In the genomic region with DNA sequence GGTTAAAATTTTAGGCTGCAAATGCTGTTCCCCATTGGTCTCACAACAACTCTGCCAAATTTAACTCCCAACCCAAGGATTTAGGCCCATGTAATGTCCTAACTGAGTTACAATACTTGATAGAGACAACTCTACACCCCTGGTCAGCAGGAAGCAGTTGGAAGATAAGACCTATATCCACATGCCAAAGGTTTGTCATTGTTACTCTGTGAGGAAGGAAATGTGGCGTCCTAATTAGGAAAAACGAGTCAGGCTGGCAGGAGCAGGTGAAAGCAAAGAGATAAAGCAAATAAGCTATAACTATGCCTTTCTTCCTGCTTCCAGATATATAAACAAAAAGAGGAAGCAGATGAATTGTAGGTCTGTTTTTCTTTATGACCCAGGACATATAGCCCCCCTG, we compare ENCODE assay signal across 24 cellular contexts.
"Had no signal": no experiment of that assay in that cellular context is flagged by ENCODE, and none has a peak within 500 bp of the region (broad histone marks: within the 10 kb centered on the region; RNA-seq: fewer than 3 reads in every experiment).

No MANE protein-coding gene starts in this region.

- H3K9me3 ChIP-seq: lower lobe of right lung, pancreas, thoracic aorta, transverse colon had no signal

- H3K36me3 ChIP-seq: lower lobe of right lung, pancreas, stomach, thoracic aorta, transverse colon had no signal

- H3K4me3 ChIP-seq: lower lobe of right lung, pancreas, stomach, thoracic aorta, transverse colon had no signal

- H3K27me3 ChIP-seq: pancreas, stomach, transverse colon had no signal

- H3K4me1 ChIP-seq: pancreas, stomach, transverse colon had no signal

- H3K27ac ChIP-seq: pancreas, stomach, thoracic aorta, transverse colon had no signal

- DNase-seq: cerebellar nuclear complex; effector CD4-positive, alpha-beta T cell; endodermal cell; foreskin melanocyte; head of caudate nucleus; hypothalamus; kidney glomerular epithelial cell; lower lobe of right lung; mesenchymal stem cell; naive B cell; occipital lobe; stimulated activated CD4-positive, alpha-beta T cell treated with anti-CD3 and anti-CD28 coated beads, Interleukin-2, amount 100 ng/mL, for 24 hours; stimulated activated CD4-positive, alpha-beta T cell treated with anti-CD3 and anti-CD28 coated beads, Interleukin-4, amount 100 ng/mL, for 4 hours; stimulated activated naive B cell treated with anti-CD40 and anti-IgM and Interleukin-4, amounts not matched to agents 10 μg/mL and 1 μg/mL and 100 μg/mL, for 72 hours; stomach; substantia nigra; transverse colon had no signal

- FAIRE-seq: colon, islet of Langerhans, pancreas, urothelium cell line had no signal

- ATAC-seq: left lobe of liver; lower lobe of right lung; pancreas; sciatic nerve; stimulated activated naive B cell treated with anti-CD40 and anti-IgM and Interleukin-4, amounts not matched to agents 10 μg/mL and 1 μg/mL and 100 μg/mL, for 72 hours had no signal
